1 cellular context compared by ENCODE assay signal in the genomic region with DNA sequence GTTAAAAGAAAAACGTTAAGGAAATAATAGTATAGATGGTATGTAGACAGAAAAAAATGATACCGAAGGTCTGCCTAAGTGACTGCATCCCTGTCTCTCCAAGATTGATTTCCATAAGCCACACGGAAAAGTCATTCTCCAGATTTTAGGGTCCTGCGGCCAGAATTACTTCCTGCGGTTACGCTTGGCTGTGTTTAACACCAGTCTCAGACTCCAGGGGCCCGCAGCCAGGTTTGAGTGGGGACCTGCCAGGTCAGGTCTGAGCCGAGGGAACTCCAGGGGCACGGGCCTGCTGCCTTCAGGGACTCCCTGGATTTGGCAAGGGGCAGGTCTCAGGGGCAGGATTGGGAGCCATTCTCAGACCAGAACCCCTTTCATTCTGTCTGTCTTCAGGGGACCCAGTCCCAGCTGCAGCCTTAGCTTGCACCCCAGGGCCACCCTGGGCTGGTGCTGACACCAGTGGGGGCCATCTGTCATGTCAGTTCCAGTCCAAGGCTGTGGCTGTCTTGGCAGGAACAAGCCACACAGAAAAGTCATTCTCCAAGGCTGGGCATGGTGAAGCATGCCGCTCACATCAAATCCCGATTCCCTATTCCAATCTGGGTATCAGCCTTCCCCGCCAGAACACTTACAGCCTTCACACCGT.
TF ChIP-seq lines count a peak whose summit lies in the region.

No MANE protein-coding gene starts in this region.

TF ChIP-seq in endothelial cell of umbilical vein, 7 proteins besides CTCF, POLR2A, EP300 and RAD21 (continued from another document):
- TF ChIP-seq FOS (IDR thresholded peaks at IDR 0.05; ENCODE audit: borderline replicate concordance, insufficient read depth, low read length) (no peak), JUN (IDR thresholded peaks at IDR 0.05; ENCODE audit: borderline replicate concordance, insufficient read depth, insufficient read length, low read depth) (no peak)
- TF ChIP-seq, protein P1, sequence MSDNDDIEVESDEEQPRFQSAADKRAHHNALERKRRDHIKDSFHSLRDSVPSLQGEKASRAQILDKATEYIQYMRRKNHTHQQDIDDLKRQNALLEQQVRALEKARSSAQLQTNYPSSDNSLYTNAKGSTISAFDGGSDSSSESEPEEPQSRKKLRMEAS (IDR thresholded peaks at IDR 0.05; ENCODE audit: insufficient read depth, insufficient read length): no peak
